ENCODE assay signal across 13 cellular contexts in the genomic region with DNA sequence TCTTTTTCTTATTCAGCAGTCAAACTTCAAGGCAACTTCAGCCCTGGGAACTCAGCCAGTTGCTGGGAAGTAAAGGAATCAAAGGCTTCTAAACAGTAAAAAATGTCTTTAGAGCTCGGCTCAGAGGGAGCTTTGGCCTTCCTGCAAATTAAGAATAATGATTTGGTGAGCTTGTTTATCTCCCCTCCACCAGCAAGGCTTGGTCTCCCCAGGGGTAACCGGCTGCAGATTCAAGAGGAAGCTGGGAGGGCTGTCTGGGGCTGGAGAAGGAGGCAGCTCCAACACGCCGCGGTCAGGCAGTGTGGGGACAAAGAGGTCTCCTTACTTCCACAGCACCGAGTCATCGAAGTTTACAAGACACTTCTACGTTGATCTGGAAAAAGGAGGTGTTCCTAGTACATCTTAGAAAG. TPM values are rescaled to one million over a fixed set of nuclear protein-coding genes. Genes with fewer than 3 reads are reported as not detected.
DNase-seq lines count a peak whose midpoint lies in the region; ATAC-seq and TF ChIP-seq lines count a peak whose summit lies in the region.
"Had no signal": no experiment of that assay in that cellular context is flagged by ENCODE, and none has a peak within 500 bp of the region (broad histone marks: within the 10 kb centered on the region; RNA-seq: fewer than 3 reads in every experiment).

No MANE protein-coding gene starts in this region.

- peaks cover 33% of the 10 kb centered on the region for H3K4me1 Mint-ChIP-seq in WTC11
- H3K4me1 Mint-ChIP-seq in activated CD8-positive, alpha-beta memory T cell treated with anti-CD3 and anti-CD28 coated beads, Interleukin-2, amount 10 ng/mL, durations not matched to agents 7 days and 5 days = no peaks in the 10 kb centered on the region

- no peaks in the 10 kb centered on the region for H3K9me3 Mint-ChIP-seq in WTC11
- no peaks in the 10 kb centered on the region for H3K9me3 Mint-ChIP-seq in activated CD8-positive, alpha-beta memory T cell treated with anti-CD3 and anti-CD28 coated beads, Interleukin-2, amount 10 ng/mL, durations not matched to agents 7 days and 5 days (ENCODE audit: low read depth)

- POLR2A ChIA-PET in WTC11 (lab: Charles Lee) = no interaction called here

- H3K4me3 Mint-ChIP-seq in WTC11 = no peak overlapping the region
- H3K4me3 Mint-ChIP-seq in activated CD8-positive, alpha-beta memory T cell treated with anti-CD3 and anti-CD28 coated beads, Interleukin-2, amount 10 ng/mL, durations not matched to agents 7 days and 5 days = no peak overlapping the region

- peaks cover 2% of the 10 kb centered on the region; the same call in 1 of the 2 replicates for H3K27me3 Mint-ChIP-seq in WTC11 (ENCODE audit: low read depth)
- H3K27me3 Mint-ChIP-seq in activated CD8-positive, alpha-beta memory T cell treated with anti-CD3 and anti-CD28 coated beads, Interleukin-2, amount 10 ng/mL, durations not matched to agents 7 days and 5 days = peaks cover 21% of the 10 kb centered on the region

- H3K36me3 Mint-ChIP-seq in WTC11 = no peaks in the 10 kb centered on the region
- H3K36me3 Mint-ChIP-seq in activated CD8-positive, alpha-beta memory T cell treated with anti-CD3 and anti-CD28 coated beads, Interleukin-2, amount 10 ng/mL, durations not matched to agents 7 days and 5 days = no peaks in the 10 kb centered on the region

- intact Hi-C loops in left ventricle myocardium superior (cut with micrococcal nuclease) = no loop called here

- CTCF ChIA-PET in WTC11 (lab: Charles Lee) = interaction anchor here (2.3 kb wide), 1 partner anchor 110 kb away, joined by 9 read pairs; no protein-coding TSS in a partner anchor
- CTCF ChIA-PET in activated CD8-positive, alpha-beta memory T cell treated with anti-CD3 and anti-CD28 coated beads, Interleukin-2, amount 10 ng/mL, durations not matched to agents 7 days and 5 days (lab: Charles Lee) = no interaction called here

- no peak overlapping the region; the same call in 1 of the 2 replicates for H3K27ac Mint-ChIP-seq in WTC11
- H3K27ac Mint-ChIP-seq in activated CD8-positive, alpha-beta memory T cell treated with anti-CD3 and anti-CD28 coated beads, Interleukin-2, amount 10 ng/mL, durations not matched to agents 7 days and 5 days = no peak overlapping the region

- DNase-seq in Daoy (ENCODE audit: low read depth) (peak; percentile 42), WTC11 (ENCODE audit: low spot score) (no peak), left ventricle myocardium superior (no peak), pons (ENCODE audit: low spot score) (peak; percentile 20)
- no peak for DNase-seq in activated T-cell treated with anti-CD3 and anti-CD28 coated beads, Interleukin-2, amount 50 U/mL, for 48 hours
- DNase-seq in activated CD8-positive, alpha-beta memory T cell treated with anti-CD3 and anti-CD28 coated beads, Interleukin-2, amount 10 ng/mL, durations not matched to agents 7 days and 5 days = no peak
- DNase-seq: activated CD4-positive, CD25-positive, alpha-beta regulatory T cell treated with anti-CD3 and anti-CD28 coated beads, Interleukin-2, amount 50 U/mL, for 72 hours; activated T-cell treated with anti-CD3 and anti-CD28 coated beads, Interleukin-2, amount 50 U/mL, for 1 hour; DMS 273 treated with DMSO at 0.1 percent for 48 hours; NCI-H1092 treated with DMSO at 0.1 percent for 48 hours; SW 1271 had no signal

- TF ChIP-seq CTCF in WTC11 (IDR thresholded peaks at IDR 0.05) = no peak

- ATAC-seq in WTC11 = 0 out of 2 replicates have a peak, but pooled peaks have one; percentile 27
- peak; percentile 41 for ATAC-seq in left ventricle myocardium superior
- no peak for ATAC-seq in GM21723 (IDR thresholded peaks at IDR 0.05; ENCODE audit: unreplicated experiment)
- ATAC-seq in HG03442 (IDR thresholded peaks at IDR 0.05; ENCODE audit: unreplicated experiment) = no peak
- no peak for ATAC-seq in activated CD8-positive, alpha-beta memory T cell treated with anti-CD3 and anti-CD28 coated beads, Interleukin-2, amount 10 ng/mL, durations not matched to agents 7 days and 5 days

TF ChIP-seq in WTC11, 78 proteins besides CTCF, POLR2A, EP300 and RAD21:
- no peak for TF ChIP-seq ZNF121 (CRISPR knock-in tag; IDR thresholded peaks at IDR 0.05)
- TF ChIP-seq GABPB1 (CRISPR knock-in tag; IDR thresholded peaks at IDR 0.05) = no peak
- TF ChIP-seq, protein P1, sequence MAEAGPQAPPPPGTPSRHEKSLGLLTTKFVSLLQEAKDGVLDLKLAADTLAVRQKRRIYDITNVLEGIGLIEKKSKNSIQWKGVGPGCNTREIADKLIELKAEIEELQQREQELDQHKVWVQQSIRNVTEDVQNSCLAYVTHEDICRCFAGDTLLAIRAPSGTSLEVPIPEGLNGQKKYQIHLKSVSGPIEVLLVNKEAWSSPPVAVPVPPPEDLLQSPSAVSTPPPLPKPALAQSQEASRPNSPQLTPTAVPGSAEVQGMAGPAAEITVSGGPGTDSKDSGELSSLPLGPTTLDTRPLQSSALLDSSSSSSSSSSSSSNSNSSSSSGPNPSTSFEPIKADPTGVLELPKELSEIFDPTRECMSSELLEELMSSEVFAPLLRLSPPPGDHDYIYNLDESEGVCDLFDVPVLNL (CRISPR knock-in tag; IDR thresholded peaks at IDR 0.05; ENCODE audit: borderline replicate concordance, low read depth) = no peak
- no peak for TF ChIP-seq ZNF416 (CRISPR knock-in tag; IDR thresholded peaks at IDR 0.05)
- TF ChIP-seq JAZF1 (CRISPR knock-in tag; IDR thresholded peaks at IDR 0.05) = no peak
- TF ChIP-seq NFYB (CRISPR knock-in tag; conservative IDR thresholded peaks at IDR 0.05; ENCODE audit: low read depth) = no peak
- TF ChIP-seq, protein P2, sequence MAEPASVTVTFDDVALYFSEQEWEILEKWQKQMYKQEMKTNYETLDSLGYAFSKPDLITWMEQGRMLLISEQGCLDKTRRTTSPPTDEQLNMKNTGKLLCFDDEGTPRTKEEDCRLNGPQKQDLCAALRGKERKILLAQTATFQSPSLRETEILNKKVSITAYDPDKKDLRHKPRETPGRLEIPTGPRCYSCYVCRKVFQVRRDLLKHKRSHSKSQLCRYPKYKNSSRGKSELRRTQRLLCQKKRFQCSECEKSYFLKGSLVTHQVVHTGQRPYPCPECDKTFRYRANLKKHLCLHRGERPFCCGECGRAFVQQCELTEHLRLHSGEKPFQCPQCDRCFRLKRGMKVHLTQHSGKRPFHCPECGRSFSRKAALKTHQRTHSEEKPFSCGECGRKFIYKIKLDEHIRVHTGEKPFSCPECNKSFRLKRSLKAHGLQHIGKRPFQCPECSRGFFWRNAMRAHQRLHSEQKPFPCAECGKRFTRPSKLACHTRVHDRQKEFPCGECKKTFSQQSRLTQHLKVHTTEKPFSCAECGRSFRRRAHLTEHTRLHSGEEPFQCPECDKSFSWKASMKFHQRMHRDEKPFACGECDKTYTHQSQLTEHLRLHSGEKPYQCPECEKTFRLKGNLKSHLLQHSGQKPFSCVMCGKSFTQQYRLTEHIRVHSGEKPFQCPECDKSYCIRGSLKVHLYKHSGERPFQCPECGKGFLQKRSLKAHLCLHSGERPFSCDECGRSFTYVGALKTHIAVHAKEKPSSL (CRISPR knock-in tag; conservative IDR thresholded peaks at IDR 0.05) = no peak
TF ChIP-seq in WTC11: peak in this region for 0.

RNA-seq across cellular contexts. Expression of gene DOC2B, which starts 17.8 kb away (rescaled TPM):
- total RNA-seq in Daoy (2014; rRNA removed; shearing (Covaris generic)) = 3.7 and 8.5 TPM in 2 replicates
- 2.1 to 2.7 TPM (median 2.5 TPM) in 3 replicates for total RNA-seq in WTC11 (2021)
- 3.9 TPM for total RNA-seq in left ventricle myocardium superior
- total RNA-seq in activated CD8-positive, alpha-beta memory T cell treated with anti-CD3 and anti-CD28 coated beads, Interleukin-2, amount 10 ng/mL, durations not matched to agents 7 days and 5 days = under 1 TPM in 1 of 2 experiments, not detected in 1; 0.05 TPM

Comparison
In these comparisons a context has a peak if more than half of its experiments do, and no peak if none do; other contexts are left out.
1. DNase-seq: peak in Daoy (single experiment) and pons (single experiment); none in WTC11 (single experiment), left ventricle myocardium superior (single experiment), activated T-cell treated with anti-CD3 and anti-CD28 coated beads, Interleukin-2, amount 50 U/mL, for 48 hours (0 of 2) and activated CD8-positive, alpha-beta memory T cell treated with anti-CD3 and anti-CD28 coated beads, Interleukin-2, amount 10 ng/mL, durations not matched to agents 7 days and 5 days (single experiment).
2. ATAC-seq: peak in WTC11 (single experiment) and left ventricle myocardium superior (single experiment); none in GM21723 (single experiment), HG03442 (single experiment) and activated CD8-positive, alpha-beta memory T cell treated with anti-CD3 and anti-CD28 coated beads, Interleukin-2, amount 10 ng/mL, durations not matched to agents 7 days and 5 days (single experiment).